25 cellular contexts compared by ENCODE assay signal in the genomic region with DNA sequence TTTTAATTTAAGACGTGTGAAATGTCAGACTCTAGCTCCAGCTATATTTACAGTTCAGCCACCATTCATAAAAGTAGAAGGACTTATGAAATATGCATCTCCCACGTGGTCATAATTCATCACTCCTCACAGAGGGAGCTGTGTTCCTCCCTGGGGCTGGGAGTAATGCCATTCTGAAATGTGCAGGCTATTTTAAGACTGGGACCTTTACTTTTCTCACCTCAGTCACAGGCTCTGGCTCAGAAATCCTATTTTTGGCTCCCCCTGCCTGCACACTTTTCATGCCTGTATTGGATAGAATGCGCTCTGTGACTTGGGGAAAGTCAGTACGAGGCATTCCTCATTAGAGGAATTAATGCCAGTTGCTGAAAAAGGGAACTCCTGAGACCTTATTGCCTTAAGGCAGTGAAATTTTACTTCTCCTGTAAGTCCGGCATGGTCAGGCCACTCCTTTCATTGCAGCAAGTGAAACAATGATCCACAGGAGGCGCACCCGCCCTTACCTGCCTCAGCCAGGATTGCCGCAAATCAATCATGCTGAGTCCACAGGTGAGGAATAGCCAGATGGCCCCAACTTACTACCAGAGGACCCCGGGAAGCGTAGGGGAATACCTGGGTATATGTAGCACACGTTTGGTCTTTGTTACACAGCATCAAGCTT.
DNase-seq lines count a peak whose midpoint lies in the region; ATAC-seq, FAIRE-seq and TF ChIP-seq lines count a peak whose summit lies in the region.
"Had no signal": no experiment of that assay in that cellular context is flagged by ENCODE, and none has a peak within 500 bp of the region (broad histone marks: within the 10 kb centered on the region; RNA-seq: fewer than 3 reads in every experiment).

No MANE protein-coding gene starts in this region.

- no peak overlapping the region for H3K4me3 ChIP-seq in osteoblast (ENCODE audit: insufficient read depth, low read length)
- H3K4me3 ChIP-seq: gastroesophageal sphincter, transverse colon had no signal

- peaks cover 58% of the 10 kb centered on the region for H3K36me3 Mint-ChIP-seq in WTC11
- H3K36me3 Mint-ChIP-seq: CD4-positive, CD25-positive, alpha-beta regulatory T cell had no signal

- no peak for DNase-seq in HTR-8/SVneo (ENCODE audit: insufficient read length, low spot score)
- no peak for DNase-seq in WTC11 (ENCODE audit: low spot score)
- DNase-seq in foreskin keratinocyte: peak in 1 of 2 donors; percentile 62
- DNase-seq in osteoblast (ENCODE audit: insufficient read length, low spot score, missing footprints): no peak
- no peak for DNase-seq in stimulated activated naive CD8-positive, alpha-beta T cell treated with anti-CD3 and anti-CD28 coated beads, Interleukin-15, Interleukin-2, amounts not matched to agents 100 U/mL and 50 U/mL, for 24 hours
- DNase-seq in erythroblast (lab: John Stamatoyannopoulos, UW): no peak
- DNase-seq: activated CD4-positive, alpha-beta T cell treated with anti-CD3 and anti-CD28 coated beads, Interleukin-2, amount 50 U/mL, for 4 hours; anterior cingulate cortex; CD4-positive, CD25-positive, alpha-beta regulatory T cell; cerebellar nuclear complex; effector CD4-positive, alpha-beta T cell; EL; kidney; NCI-H1694 treated with DMSO at 0.1 percent for 48 hours; NCI-H2171; NCI-H524 treated with DMSO at 0.1 percent for 48 hours; RPMI8226; transverse colon had no signal

- H3K27me3 ChIP-seq in foreskin keratinocyte (no peaks in the 10 kb centered on the region), osteoblast (ENCODE audit: insufficient read depth, low read length) (no peaks in the 10 kb centered on the region)
- H3K27me3 ChIP-seq: transverse colon had no signal

- peak; percentile 41 for ATAC-seq in WTC11
- peak; percentile 82 for ATAC-seq in foreskin keratinocyte
- ATAC-seq in stimulated activated naive CD8-positive, alpha-beta T cell treated with anti-CD3 and anti-CD28 coated beads, Interleukin-15, Interleukin-2, amounts not matched to agents 100 U/mL and 50 U/mL, for 24 hours: no peak
- ATAC-seq in GM21447 (IDR thresholded peaks at IDR 0.05; ENCODE audit: unreplicated experiment): no peak
- ATAC-seq: activated naive CD4-positive, alpha-beta T cell treated with anti-CD3 and anti-CD28 coated beads, Interleukin-2, amount 50 U/mL, for 72 hours; esophagus mucosa; gastroesophageal sphincter had no signal

- H2AFZ ChIP-seq in osteoblast (ENCODE audit: low read length): peak overlapping the region; percentile 51

- POLR2A ChIA-PET in WTC11 (lab: Charles Lee): no interaction called here

- peak; percentile 28 for FAIRE-seq in HTR-8/SVneo (lab: Jason Lieb, UNC)
- FAIRE-seq: D721Med, kidney had no signal

- H3K4me1 Mint-ChIP-seq in WTC11: no peaks in the 10 kb centered on the region
- H3K4me1 Mint-ChIP-seq: CD4-positive, CD25-positive, alpha-beta regulatory T cell had no signal

- no peaks in the 10 kb centered on the region for H3K9me3 ChIP-seq in osteoblast (ENCODE audit: low read depth, low read length)

- no peak overlapping the region for H3K27ac Mint-ChIP-seq in WTC11
- H3K27ac Mint-ChIP-seq: activated naive CD4-positive, alpha-beta T cell treated with anti-CD3 and anti-CD28 coated beads, Interleukin-2, amount 50 U/mL, for 72 hours; activated T-helper 1 cell treated with anti-CD3 and anti-CD28 coated beads, Interleukin-12 subunit alpha, Interleukin-12 subunit beta, Interleukin-2, Interleukin-4 antibody, amounts not matched to agents 30 ng/mL and 10 ng/mL and 1 ng/mL, durations not matched to agents 14 hours and 24 hours and 36 hours; CD4-positive, CD25-positive, alpha-beta regulatory T cell had no signal

- peaks cover 1% of the 10 kb centered on the region; the same call in 1 of the 2 replicates for H3K27me3 Mint-ChIP-seq in WTC11 (ENCODE audit: low read depth)
- H3K27me3 Mint-ChIP-seq: CD4-positive, CD25-positive, alpha-beta regulatory T cell had no signal

- peak overlapping the region; percentile 1 for H3K27ac ChIP-seq in foreskin keratinocyte
- no peak overlapping the region for H3K27ac ChIP-seq in osteoblast (ENCODE audit: low read depth, low read length)
- H3K27ac ChIP-seq: gastroesophageal sphincter, transverse colon, VCaP had no signal

- no peak for TF ChIP-seq CTCF in WTC11 (IDR thresholded peaks at IDR 0.05)
- peak; percentile 52 for TF ChIP-seq CTCF in foreskin keratinocyte (conservative IDR thresholded peaks at IDR 0.05)
- TF ChIP-seq CTCF in osteoblast (IDR thresholded peaks at IDR 0.05; ENCODE audit: extremely low read depth, low read depth, low read length): no peak

- H3K4me3 Mint-ChIP-seq in WTC11: no peak overlapping the region
- H3K4me3 Mint-ChIP-seq: activated T-helper 1 cell treated with anti-CD3 and anti-CD28 coated beads, Interleukin-12 subunit alpha, Interleukin-12 subunit beta, Interleukin-2, Interleukin-4 antibody, amounts not matched to agents 30 ng/mL and 10 ng/mL and 1 ng/mL, durations not matched to agents 14 hours and 24 hours and 36 hours; CD4-positive, CD25-positive, alpha-beta regulatory T cell had no signal

- H3K9me3 Mint-ChIP-seq in WTC11: peaks cover 75% of the 10 kb centered on the region

- H3K4me2 ChIP-seq in osteoblast (ENCODE audit: insufficient read depth, low read length): peak overlapping the region; percentile 37

- H3K36me3 ChIP-seq in osteoblast (ENCODE audit: insufficient read depth, low read length): no peaks in the 10 kb centered on the region
- H3K36me3 ChIP-seq: gastroesophageal sphincter, transverse colon had no signal

- H3K4me1 ChIP-seq in foreskin keratinocyte (peaks cover 7% of the 10 kb centered on the region), osteoblast (ENCODE audit: insufficient read depth, low read length) (peaks cover 17% of the 10 kb centered on the region)
- H3K4me1 ChIP-seq: transverse colon had no signal

- CTCF ChIA-PET in WTC11 (lab: Charles Lee): no interaction called here

- no peak for TF ChIP-seq POLR2A in erythroblast (IDR thresholded peaks at IDR 0.05; ENCODE audit: low read length)

- no peaks in the 10 kb centered on the region for H3K79me2 ChIP-seq in osteoblast (ENCODE audit: insufficient read depth, low read length)

- no peaks in the 10 kb centered on the region for H4K20me1 ChIP-seq in osteoblast (ENCODE audit: insufficient read depth, low read length)

TF ChIP-seq in WTC11, 78 proteins besides CTCF, POLR2A, EP300 and RAD21 (continues in another document):
- TF ChIP-seq ZNF423 (CRISPR knock-in tag; IDR thresholded peaks at IDR 0.05) (no peak), ZNF263 (CRISPR knock-in tag; IDR thresholded peaks at IDR 0.05; ENCODE audit: low read depth) (no peak), GABPB1 (CRISPR knock-in tag; IDR thresholded peaks at IDR 0.05) (no peak), GTF2I (CRISPR knock-in tag; conservative IDR thresholded peaks at IDR 0.05) (no peak), TP53 (CRISPR knock-in tag; IDR thresholded peaks at IDR 0.05) (no peak), ELF4 (CRISPR knock-in tag; IDR thresholded peaks at IDR 0.05; ENCODE audit: low read depth) (no peak), NR1H2 (CRISPR knock-in tag; IDR thresholded peaks at IDR 0.05) (no peak), NFE2L1 (CRISPR knock-in tag; IDR thresholded peaks at IDR 0.05) (no peak), PRRX2 (CRISPR knock-in tag; IDR thresholded peaks at IDR 0.05) (no peak), ZMAT4 (CRISPR knock-in tag; IDR thresholded peaks at IDR 0.05) (no peak), TCF7 (CRISPR knock-in tag; IDR thresholded peaks at IDR 0.05; ENCODE audit: low read depth) (no peak), ARID4B (CRISPR knock-in tag; IDR thresholded peaks at IDR 0.05; ENCODE audit: borderline replicate concordance) (no peak)
- TF ChIP-seq, protein P1, sequence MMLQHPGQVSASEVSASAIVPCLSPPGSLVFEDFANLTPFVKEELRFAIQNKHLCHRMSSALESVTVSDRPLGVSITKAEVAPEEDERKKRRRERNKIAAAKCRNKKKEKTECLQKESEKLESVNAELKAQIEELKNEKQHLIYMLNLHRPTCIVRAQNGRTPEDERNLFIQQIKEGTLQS (CRISPR knock-in tag; conservative IDR thresholded peaks at IDR 0.05): no peak

Comparison
In these comparisons a context has a peak if more than half of its experiments do, and no peak if none do; other contexts are left out.
1. ATAC-seq: peak in WTC11 (single experiment) and foreskin keratinocyte (single experiment); none in stimulated activated naive CD8-positive, alpha-beta T cell treated with anti-CD3 and anti-CD28 coated beads, Interleukin-15, Interleukin-2, amounts not matched to agents 100 U/mL and 50 U/mL, for 24 hours (single experiment) and GM21447 (single experiment).